ENCODE assay signal across 27 cellular contexts in the genomic region with DNA sequence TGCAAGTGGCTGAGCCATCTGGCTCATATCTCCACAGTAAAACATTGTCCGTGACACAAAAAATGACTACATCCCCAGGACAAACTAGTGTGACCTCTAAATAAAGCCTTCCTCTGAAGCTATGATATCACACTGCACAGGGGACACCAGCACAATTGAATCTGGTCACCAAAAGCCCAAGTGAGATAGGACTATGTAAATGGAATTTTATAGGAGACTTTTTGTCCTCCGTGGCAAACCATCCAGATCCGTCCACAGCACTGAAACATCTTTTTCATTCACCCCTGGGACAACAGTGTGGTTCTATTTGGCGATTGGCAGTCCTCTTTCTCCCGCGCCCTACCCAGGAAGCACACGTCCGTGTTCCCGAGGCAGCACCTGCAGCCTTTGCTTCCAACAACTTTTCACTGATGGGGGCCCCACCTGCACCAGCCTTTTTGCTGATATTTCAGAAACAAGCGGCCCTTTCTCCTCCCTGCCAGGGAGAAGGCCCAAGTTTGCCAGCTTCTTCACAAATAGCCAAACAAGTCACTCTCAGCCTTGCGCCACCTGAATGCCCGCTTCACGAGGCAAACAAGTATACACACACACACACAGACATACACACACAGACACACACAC. TPM values are rescaled to one million over a fixed set of nuclear protein-coding genes. Genes with fewer than 3 reads are reported as not detected.
DNase-seq lines count a peak whose midpoint lies in the region; ATAC-seq and TF ChIP-seq lines count a peak whose summit lies in the region.
"Had no signal": no experiment of that assay in that cellular context is flagged by ENCODE, and none has a peak within 500 bp of the region (broad histone marks: within the 10 kb centered on the region; RNA-seq: fewer than 3 reads in every experiment).

No MANE protein-coding gene starts in this region.

- no peak overlapping the region for H3K27ac ChIP-seq in BLaER1
- H3K27ac ChIP-seq: prostate gland, vagina had no signal

- DNase-seq in SK-MEL-5 (ENCODE audit: low read depth, low spot score) (peak; percentile 94), globus pallidus (ENCODE audit: low spot score) (peak; percentile 98), pons (ENCODE audit: low spot score) (peak; percentile 99), HPDE6-E6E7 (ENCODE audit: extremely low spot score) (no peak), glutamatergic neuron (no peak), GM20000 (ENCODE audit: low spot score) (no peak)
- no peak for DNase-seq in stimulated activated naive CD8-positive, alpha-beta T cell treated with anti-CD3 and anti-CD28 coated beads, Interleukin-15, Interleukin-2, amounts not matched to agents 100 U/mL and 50 U/mL, for 24 hours
- DNase-seq: activated CD4-positive, alpha-beta T cell treated with anti-CD3 and anti-CD28 coated beads for 4 hours; DMS153; effector CD4-positive, alpha-beta T cell; GF-D8; kidney glomerular epithelial cell; MV-4-11; NCI-H1436 treated with DMSO at 0.1 percent for 48 hours; nephron progenitor cell had no signal

- peaks cover 34% of the 10 kb centered on the region for H3K4me1 ChIP-seq in BLaER1
- H3K4me1 ChIP-seq: vagina had no signal

- peak overlapping the region; percentile 52 for H3K4me2 ChIP-seq in BLaER1

- no peak overlapping the region for H3K4me3 Mint-ChIP-seq in glutamatergic neuron (ENCODE audit: unreplicated experiment)
- H3K4me3 Mint-ChIP-seq: nephron progenitor cell had no signal

- H3K9ac ChIP-seq in BLaER1 = no peak overlapping the region

- H3K27me3 ChIP-seq in BLaER1 = no peaks in the 10 kb centered on the region
- H3K27me3 ChIP-seq: vagina had no signal

- no peaks in the 10 kb centered on the region for H3K36me3 Mint-ChIP-seq in glutamatergic neuron (ENCODE audit: unreplicated experiment)
- H3K36me3 Mint-ChIP-seq: CD8-positive, alpha-beta memory T cell had no signal

- no peaks in the 10 kb centered on the region for H4K20me1 ChIP-seq in BLaER1

- no peak for ATAC-seq in stimulated activated naive CD8-positive, alpha-beta T cell treated with anti-CD3 and anti-CD28 coated beads, Interleukin-15, Interleukin-2, amounts not matched to agents 100 U/mL and 50 U/mL, for 24 hours

- H3K27ac Mint-ChIP-seq in glutamatergic neuron (ENCODE audit: unreplicated experiment) = no peak overlapping the region
- H3K27ac Mint-ChIP-seq: nephron progenitor cell had no signal

- peaks cover 42% of the 10 kb centered on the region for H3K4me1 Mint-ChIP-seq in glutamatergic neuron (ENCODE audit: low read depth, unreplicated experiment)

- no peak for TF ChIP-seq CTCF in glutamatergic neuron (IDR thresholded peaks at IDR 0.05; ENCODE audit: partially characterized antibody, unreplicated experiment)
- no peak for TF ChIP-seq CTCF in GM20000 (IDR thresholded peaks at IDR 0.05; ENCODE audit: extremely low read depth, missing control alignments)

- no peak overlapping the region for H3K4me3 ChIP-seq in BLaER1
- H3K4me3 ChIP-seq: lung, prostate gland, vagina had no signal

- peaks cover 4% of the 10 kb centered on the region for H3K9me3 Mint-ChIP-seq in glutamatergic neuron (ENCODE audit: unreplicated experiment)
- H3K9me3 Mint-ChIP-seq: CD8-positive, alpha-beta memory T cell; nephron progenitor cell had no signal

- H3K27me3 Mint-ChIP-seq in glutamatergic neuron (ENCODE audit: unreplicated experiment) = peaks cover 7% of the 10 kb centered on the region

- in situ Hi-C loops in SK-MEL-5 (cut with HindIII; ENCODE audit: low pct_unique_long_range_greater_than_20kb, low sequenced_read_pairs) = no loop called here

- H3K36me3 ChIP-seq in BLaER1 = no peaks in the 10 kb centered on the region
- H3K36me3 ChIP-seq: prostate gland, vagina had no signal

- no peaks in the 10 kb centered on the region for H3K9me3 ChIP-seq in BLaER1
- H3K9me3 ChIP-seq: prostate gland, vagina had no signal

RNA-seq across cellular contexts. Expression of gene OLIG1, which starts 47.4 kb away (rescaled TPM):
- total RNA-seq in SK-MEL-5 (2014; rRNA removed; shearing (Covaris generic)) = 0.96 and 1.5 TPM in 2 replicates
- polyA plus RNA-seq in SK-MEL-5 (2015; cell fraction: cytosol; rRNA removed) = 5.5 and 6.0 TPM in 2 replicates
- 7.5 and 9.8 TPM in 2 replicates for polyA plus RNA-seq in SK-MEL-5 (2015; cell fraction: nucleus; rRNA removed)
- total RNA-seq in glutamatergic neuron (ENCODE audit: unreplicated experiment) = 14.2 TPM
- total RNA-seq: A172; activated CD8-positive, alpha-beta memory T cell treated with anti-CD3 and anti-CD28 coated beads for 36 hours; CD8-positive, alpha-beta memory T cell; chondrocyte; LHCN-M2; NCI-H460; OCI-LY7; T-helper 2 cell treated with Interferon-gamma antibody and Interleukin-4, amounts not matched to agents 100 ng/mL and 5 ng/mL, for 36 hours; vagina had no signal
- polyA plus RNA-seq: CD8-positive, alpha-beta memory T cell had no signal

Comparison
In these comparisons a context has a peak if more than half of its experiments do, and no peak if none do; other contexts are left out.
1. DNase-seq: peak in SK-MEL-5 (single experiment), globus pallidus (single experiment) and pons (single experiment); none in HPDE6-E6E7 (single experiment), glutamatergic neuron (single experiment), stimulated activated naive CD8-positive, alpha-beta T cell treated with anti-CD3 and anti-CD28 coated beads, Interleukin-15, Interleukin-2, amounts not matched to agents 100 U/mL and 50 U/mL, for 24 hours (single experiment) and GM20000 (single experiment).